ENCODE assay signal across 1 cellular context in the genomic region with DNA sequence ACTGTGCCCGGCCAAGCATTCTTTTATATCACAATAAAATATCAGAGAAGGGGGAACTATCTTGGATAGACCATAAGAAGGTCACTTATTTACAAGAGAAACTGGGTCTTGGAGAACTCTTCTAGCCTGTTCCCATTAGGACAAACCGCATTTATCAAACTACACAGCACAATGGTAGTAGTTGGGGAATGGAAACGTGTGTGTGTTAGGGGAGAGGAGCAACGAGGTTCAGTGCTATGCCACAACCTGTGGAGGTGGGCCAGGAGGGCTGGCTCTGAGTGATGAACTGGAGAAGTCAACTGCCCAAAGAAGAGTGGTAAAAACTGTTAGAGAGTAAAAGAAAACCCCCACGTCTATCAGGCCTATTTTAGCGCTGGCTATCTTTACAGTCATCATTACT.
A peak's percentile ranks its signal among the peaks of the same experiment; 100 is the strongest.
TF ChIP-seq lines count a peak whose summit lies in the region.

No MANE protein-coding gene starts in this region.

TF ChIP-seq in HEK293, 187 proteins besides CTCF, POLR2A, EP300 and RAD21:
- TF ChIP-seq SCRT2 (tag by site-specific recombination; IDR thresholded peaks at IDR 0.05) (peak; percentile 73), ZNF76 (tag by site-specific recombination; IDR thresholded peaks at IDR 0.05; ENCODE audit: borderline replicate concordance, low read depth) (no peak), PRDM1 (tag by site-specific recombination; IDR thresholded peaks at IDR 0.05) (0 out of 2 replicates have a peak, but pooled peaks have one; percentile 5), SCRT1 (tag by site-specific recombination; IDR thresholded peaks at IDR 0.05; ENCODE audit: borderline replicate concordance) (peak; percentile 36; the same call in 1 of the 2 replicates)
- TF ChIP-seq, protein P1, sequence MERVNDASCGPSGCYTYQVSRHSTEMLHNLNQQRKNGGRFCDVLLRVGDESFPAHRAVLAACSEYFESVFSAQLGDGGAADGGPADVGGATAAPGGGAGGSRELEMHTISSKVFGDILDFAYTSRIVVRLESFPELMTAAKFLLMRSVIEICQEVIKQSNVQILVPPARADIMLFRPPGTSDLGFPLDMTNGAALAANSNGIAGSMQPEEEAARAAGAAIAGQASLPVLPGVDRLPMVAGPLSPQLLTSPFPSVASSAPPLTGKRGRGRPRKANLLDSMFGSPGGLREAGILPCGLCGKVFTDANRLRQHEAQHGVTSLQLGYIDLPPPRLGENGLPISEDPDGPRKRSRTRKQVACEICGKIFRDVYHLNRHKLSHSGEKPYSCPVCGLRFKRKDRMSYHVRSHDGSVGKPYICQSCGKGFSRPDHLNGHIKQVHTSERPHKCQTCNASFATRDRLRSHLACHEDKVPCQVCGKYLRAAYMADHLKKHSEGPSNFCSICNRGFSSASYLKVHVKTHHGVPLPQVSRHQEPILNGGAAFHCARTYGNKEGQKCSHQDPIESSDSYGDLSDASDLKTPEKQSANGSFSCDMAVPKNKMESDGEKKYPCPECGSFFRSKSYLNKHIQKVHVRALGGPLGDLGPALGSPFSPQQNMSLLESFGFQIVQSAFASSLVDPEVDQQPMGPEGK (tag by site-specific recombination; IDR thresholded peaks at IDR 0.05) = no peak
